ENCODE assay signal across 6 cellular contexts in genomic region chr2:241150660-241151530, GRCh38. TPM values are rescaled to one million over a fixed set of nuclear protein-coding genes. Genes with fewer than 3 reads are reported as not detected.
DNase-seq lines count a peak whose midpoint lies in the region; ATAC-seq lines count a peak whose summit lies in the region.

No MANE protein-coding gene starts in this region.

- peaks cover 40% of the 10 kb centered on the region for H3K4me1 Mint-ChIP-seq in activated T-helper 2 cell treated with anti-CD3 and anti-CD28 coated beads, Interferon-gamma antibody, Interleukin-2, Interleukin-4, amounts not matched to agents 10 μg/mL and 5 μg/mL and 100 μg/mL, durations not matched to agents 14 hours and 24 hours and 36 hours (ENCODE audit: low read depth)
- H3K4me1 Mint-ChIP-seq in memory B cell, result peaks cover 41% of the 10 kb centered on the region

- peak overlapping the region; percentile 60 for H3K27ac Mint-ChIP-seq in activated T-helper 2 cell treated with anti-CD3 and anti-CD28 coated beads, Interferon-gamma antibody, Interleukin-2, Interleukin-4, amounts not matched to agents 10 μg/mL and 5 μg/mL and 100 μg/mL, durations not matched to agents 14 hours and 24 hours and 36 hours
- H3K27ac Mint-ChIP-seq in memory B cell, result peak overlapping the region; percentile 91

- peaks cover 25% of the 10 kb centered on the region for H3K36me3 Mint-ChIP-seq in activated T-helper 2 cell treated with anti-CD3 and anti-CD28 coated beads, Interferon-gamma antibody, Interleukin-2, Interleukin-4, amounts not matched to agents 10 μg/mL and 5 μg/mL and 100 μg/mL, durations not matched to agents 14 hours and 24 hours and 36 hours (ENCODE audit: low read depth)
- peaks cover 3% of the 10 kb centered on the region for H3K36me3 Mint-ChIP-seq in memory B cell

- DNase-seq in activated T-helper 2 cell treated with anti-CD3 and anti-CD28 coated beads, Interferon-gamma antibody, Interleukin-2, Interleukin-4, amounts not matched to agents 10 μg/mL and 5 μg/mL and 100 μg/mL, durations not matched to agents 14 hours and 24 hours and 36 hours (ENCODE audit: low spot score), result no peak
- DNase-seq in memory B cell (ENCODE audit: low spot score in 2 of 2), result no peak
- no peak for DNase-seq in activated CD4-positive, alpha-beta T cell treated with anti-CD3 and anti-CD28 coated beads for 48 hours

- intact Hi-C loops in activated T-helper 2 cell treated with anti-CD3 and anti-CD28 coated beads, Interferon-gamma antibody, Interleukin-2, Interleukin-4, amounts not matched to agents 10 μg/mL and 5 μg/mL and 100 μg/mL, durations not matched to agents 14 hours and 24 hours and 36 hours (cut with micrococcal nuclease), result loop anchor here (1.0 to 10.0 kb wide), 3 partner anchors 205 to 586 kb away; partner anchors contain the start of genes ATG4B, DUSP28, FARP2 and RNPEPL1

- H3K4me3 Mint-ChIP-seq in activated T-helper 2 cell treated with anti-CD3 and anti-CD28 coated beads, Interferon-gamma antibody, Interleukin-2, Interleukin-4, amounts not matched to agents 10 μg/mL and 5 μg/mL and 100 μg/mL, durations not matched to agents 14 hours and 24 hours and 36 hours (ENCODE audit: low read depth), result peak overlapping the region; percentile 96
- peak overlapping the region; percentile 97 for H3K4me3 Mint-ChIP-seq in memory B cell

- no peaks in the 10 kb centered on the region for H3K27me3 Mint-ChIP-seq in activated T-helper 2 cell treated with anti-CD3 and anti-CD28 coated beads, Interferon-gamma antibody, Interleukin-2, Interleukin-4, amounts not matched to agents 10 μg/mL and 5 μg/mL and 100 μg/mL, durations not matched to agents 14 hours and 24 hours and 36 hours (ENCODE audit: low read depth)
- no peaks in the 10 kb centered on the region for H3K27me3 Mint-ChIP-seq in memory B cell

- H3K9me3 Mint-ChIP-seq in activated T-helper 2 cell treated with anti-CD3 and anti-CD28 coated beads, Interferon-gamma antibody, Interleukin-2, Interleukin-4, amounts not matched to agents 10 μg/mL and 5 μg/mL and 100 μg/mL, durations not matched to agents 14 hours and 24 hours and 36 hours, result no peaks in the 10 kb centered on the region
- no peaks in the 10 kb centered on the region for H3K9me3 Mint-ChIP-seq in memory B cell

- ATAC-seq in GM21528 (IDR thresholded peaks at IDR 0.05; ENCODE audit: low FRiP score, unreplicated experiment) (peak; percentile 17), memory B cell (ENCODE audit: low read depth) (no peak), GM18873 (IDR thresholded peaks at IDR 0.05; ENCODE audit: low FRiP score, unreplicated experiment) (no peak), GM19351 (IDR thresholded peaks at IDR 0.05; ENCODE audit: unreplicated experiment) (no peak)

RNA-seq across cellular contexts. Expression of gene PPP1R7, which starts 0.6 kb away (rescaled TPM):
- 101 and 106 TPM in 2 replicates for total RNA-seq in activated T-helper 2 cell treated with anti-CD3 and anti-CD28 coated beads, Interferon-gamma antibody, Interleukin-2, Interleukin-4, amounts not matched to agents 10 μg/mL and 5 μg/mL and 100 μg/mL, durations not matched to agents 14 hours and 24 hours and 36 hours

RNA-seq across cellular contexts. Expression of gene PASK, which starts 1.6 kb away (rescaled TPM):
- total RNA-seq in activated T-helper 2 cell treated with anti-CD3 and anti-CD28 coated beads, Interferon-gamma antibody, Interleukin-2, Interleukin-4, amounts not matched to agents 10 μg/mL and 5 μg/mL and 100 μg/mL, durations not matched to agents 14 hours and 24 hours and 36 hours, result 72.5 and 75.8 TPM in 2 replicates

RNA-seq across cellular contexts. Expression of gene ANO7, which starts 37.6 kb away (rescaled TPM):
- total RNA-seq in activated T-helper 2 cell treated with anti-CD3 and anti-CD28 coated beads, Interferon-gamma antibody, Interleukin-2, Interleukin-4, amounts not matched to agents 10 μg/mL and 5 μg/mL and 100 μg/mL, durations not matched to agents 14 hours and 24 hours and 36 hours, result 3.5 and 4.3 TPM in 2 replicates

RNA-seq across cellular contexts. Expression of gene MTERF4, which starts 48.8 kb away (rescaled TPM):
- total RNA-seq in activated T-helper 2 cell treated with anti-CD3 and anti-CD28 coated beads, Interferon-gamma antibody, Interleukin-2, Interleukin-4, amounts not matched to agents 10 μg/mL and 5 μg/mL and 100 μg/mL, durations not matched to agents 14 hours and 24 hours and 36 hours, result 34.4 and 35.4 TPM in 2 replicates
